Comparison of ENCODE assay signal across 8 cellular contexts in the genomic region with DNA sequence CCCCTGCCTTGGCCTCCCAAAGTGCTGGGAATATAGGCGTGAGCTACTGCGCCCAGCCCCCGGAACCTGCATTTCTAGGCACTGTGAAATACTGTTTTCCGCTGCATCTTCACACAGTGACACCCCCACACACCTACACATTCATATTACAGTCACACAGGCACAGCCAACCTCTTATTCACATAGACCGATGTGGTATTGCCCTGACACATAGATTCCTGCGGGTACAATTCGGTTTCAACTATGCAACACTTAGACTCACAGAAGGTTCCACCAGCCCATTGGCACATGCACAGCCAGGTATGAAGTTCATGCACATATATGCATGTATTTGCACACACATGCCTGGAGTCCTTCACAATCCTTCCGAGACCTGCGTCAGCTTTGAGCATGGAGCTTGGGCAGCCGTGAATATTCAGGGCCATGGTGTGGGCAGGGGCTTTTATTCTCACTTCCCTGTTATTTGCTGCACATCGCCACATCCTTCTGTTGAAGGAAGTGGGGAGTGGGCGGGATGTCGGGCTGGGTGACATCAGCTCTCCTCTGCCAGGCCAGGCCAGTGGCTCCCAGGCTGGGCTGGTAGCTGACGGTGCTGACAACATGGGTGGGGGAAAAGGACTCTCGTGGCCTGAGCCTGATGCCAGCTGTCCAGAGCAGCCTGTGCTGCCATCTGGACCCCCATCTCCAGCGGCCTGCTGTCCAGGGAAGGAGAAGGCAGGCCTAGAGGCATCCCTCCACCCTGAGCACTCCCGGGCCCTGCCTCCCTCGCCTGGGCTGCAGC.
DNase-seq lines count a peak whose midpoint lies in the region; ATAC-seq lines count a peak whose summit lies in the region.

No MANE protein-coding gene starts in this region.

- H3K36me3 Mint-ChIP-seq in stimulated activated memory B cell treated with anti-CD40 and anti-IgM and Interleukin-4, amounts not matched to agents 10 μg/mL and 1 μg/mL and 100 μg/mL, for 72 hours = no peaks in the 10 kb centered on the region

- ATAC-seq in stimulated activated memory B cell treated with anti-CD40 and anti-IgM and Interleukin-4, amounts not matched to agents 10 μg/mL and 1 μg/mL and 100 μg/mL, for 72 hours = peak; percentile 83
- ATAC-seq in HG03135 (IDR thresholded peaks at IDR 0.05; ENCODE audit: unreplicated experiment) = no peak

- H3K9me3 Mint-ChIP-seq in stimulated activated memory B cell treated with anti-CD40 and anti-IgM and Interleukin-4, amounts not matched to agents 10 μg/mL and 1 μg/mL and 100 μg/mL, for 72 hours = no peaks in the 10 kb centered on the region

- DNase-seq in Kasumi-1 (lab: John Stamatoyannopoulos, UW) (peak; percentile 56 to 59), germinal center (ENCODE audit: low spot score) (peak; percentile 69), NCI-H1436 (lab: John Stamatoyannopoulos, UW) (no peak), GOT3 (lab: John Stamatoyannopoulos, UW) (no peak), COR-L47 (lab: John Stamatoyannopoulos, UW) (no peak)
- peak; percentile 45 to 55 for DNase-seq in activated CD4-positive, alpha-beta T cell treated with anti-CD3 and anti-CD28 coated beads, Interleukin-2, amount 50 U/mL, for 4 hours

- H3K4me1 Mint-ChIP-seq in stimulated activated memory B cell treated with anti-CD40 and anti-IgM and Interleukin-4, amounts not matched to agents 10 μg/mL and 1 μg/mL and 100 μg/mL, for 72 hours = peaks cover 85% of the 10 kb centered on the region

- no peaks in the 10 kb centered on the region for H3K27me3 Mint-ChIP-seq in stimulated activated memory B cell treated with anti-CD40 and anti-IgM and Interleukin-4, amounts not matched to agents 10 μg/mL and 1 μg/mL and 100 μg/mL, for 72 hours

- peak overlapping the region; percentile 60 for H3K4me3 Mint-ChIP-seq in stimulated activated memory B cell treated with anti-CD40 and anti-IgM and Interleukin-4, amounts not matched to agents 10 μg/mL and 1 μg/mL and 100 μg/mL, for 72 hours

- peak overlapping the region; percentile 83 for H3K27ac Mint-ChIP-seq in stimulated activated memory B cell treated with anti-CD40 and anti-IgM and Interleukin-4, amounts not matched to agents 10 μg/mL and 1 μg/mL and 100 μg/mL, for 72 hours

Comparison
In these comparisons a context has a peak if more than half of its experiments do, and no peak if none do; other contexts are left out.
1. DNase-seq: peak in Kasumi-1 (2 of 2), activated CD4-positive, alpha-beta T cell treated with anti-CD3 and anti-CD28 coated beads, Interleukin-2, amount 50 U/mL, for 4 hours (2 of 2) and germinal center (single experiment); none in NCI-H1436 (single experiment), GOT3 (single experiment) and COR-L47 (single experiment).